22 cellular contexts compared by ENCODE assay signal in the genomic region with DNA sequence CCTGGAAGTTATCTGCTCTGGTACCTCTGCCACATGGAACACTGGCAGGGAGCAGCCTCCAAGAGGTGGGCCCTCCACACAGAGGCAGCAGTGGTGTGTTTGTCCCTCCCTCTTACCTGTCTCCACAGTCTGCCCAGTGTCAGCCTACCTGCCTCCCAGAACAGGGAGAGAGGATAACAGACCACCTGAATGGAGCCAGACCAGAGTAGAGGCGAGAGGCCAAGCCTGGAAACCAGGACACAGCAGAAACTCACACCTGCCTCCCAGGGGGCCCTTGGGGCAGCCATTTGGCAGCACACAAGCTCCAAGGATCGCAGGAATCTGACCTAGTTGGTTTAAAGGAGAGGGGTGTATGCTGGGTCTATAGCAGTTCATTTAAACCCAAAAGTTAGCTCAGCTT.
"Had no signal": no experiment of that assay in that cellular context is flagged by ENCODE, and none has a peak within 500 bp of the region (broad histone marks: within the 10 kb centered on the region; RNA-seq: fewer than 3 reads in every experiment).

No MANE protein-coding gene starts in this region.

- H3K9me3 Mint-ChIP-seq: activated CD8-positive, alpha-beta T cell treated with anti-CD3 and anti-CD28 coated beads for 36 hours; activated naive CD4-positive, alpha-beta T cell treated with anti-CD3 and anti-CD28 coated beads, Interleukin-2, amount 10 ng/mL, durations not matched to agents 7 days and 5 days; activated naive CD8-positive, alpha-beta T cell treated with anti-CD3 and anti-CD28 coated beads for 36 hours; activated T-cell treated with anti-CD3 and anti-CD28 coated beads, Interleukin-2, amount 50 U/mL, for 72 hours; activated T-helper 2 cell treated with anti-CD3 and anti-CD28 coated beads, Interferon-gamma antibody, Interleukin-2, Interleukin-4, amounts not matched to agents 10 μg/mL and 5 μg/mL and 100 μg/mL, durations not matched to agents 14 hours and 24 hours and 36 hours had no signal

- DNase-seq: activated CD4-positive, CD25-positive, alpha-beta regulatory T cell; activated CD8-positive, alpha-beta memory T cell treated with anti-CD3 and anti-CD28 coated beads, Interleukin-2, amount 50 U/mL, for 4 hours; activated CD8-positive, alpha-beta T cell treated with anti-CD3 and anti-CD28 coated beads for 36 hours; activated gamma-delta T cell treated with Interleukin-2 at 50 U/mL for 16 hours; activated naive CD4-positive, alpha-beta T cell treated with anti-CD3 and anti-CD28 coated beads, Interleukin-2, amount 10 ng/mL, durations not matched to agents 7 days and 5 days; activated naive CD8-positive, alpha-beta T cell treated with anti-CD3 and anti-CD28 coated beads for 36 hours; activated T-cell treated with anti-CD3 and anti-CD28 coated beads, Interleukin-2, amount 50 U/mL, for 72 hours; central memory CD4-positive, alpha-beta T cell; KG1; NCI-H1048; NCI-H146; NCI-H187 treated with DMSO at 0.1 percent for 48 hours; NCI-H2081 treated with DMSO at 0.1 percent for 48 hours; NCI-H2227 treated with DMSO at 0.1 percent for 48 hours; NCI-H446 treated with DMSO at 0.1 percent for 48 hours; NCI-H524 treated with DMSO at 0.1 percent for 48 hours; NCI-H82; SK-N-SH; T-helper 1 cell had no signal

- H3K9ac ChIP-seq: SK-N-SH had no signal

- ATAC-seq: activated CD8-positive, alpha-beta T cell treated with anti-CD3 and anti-CD28 coated beads for 36 hours; activated T-cell treated with anti-CD3 and anti-CD28 coated beads, Interleukin-2, amount 50 U/mL, for 72 hours; Right ventricle myocardium inferior had no signal

- H3K27ac Mint-ChIP-seq: activated CD8-positive, alpha-beta T cell treated with anti-CD3 and anti-CD28 coated beads for 36 hours; activated naive CD4-positive, alpha-beta T cell treated with anti-CD3 and anti-CD28 coated beads, Interleukin-2, amount 10 ng/mL, durations not matched to agents 7 days and 5 days; activated naive CD8-positive, alpha-beta T cell treated with anti-CD3 and anti-CD28 coated beads for 36 hours; activated T-cell treated with anti-CD3 and anti-CD28 coated beads, Interleukin-2, amount 50 U/mL, for 72 hours; activated T-helper 2 cell treated with anti-CD3 and anti-CD28 coated beads, Interferon-gamma antibody, Interleukin-2, Interleukin-4, amounts not matched to agents 10 μg/mL and 5 μg/mL and 100 μg/mL, durations not matched to agents 14 hours and 24 hours and 36 hours had no signal

- H3K4me2 ChIP-seq: SK-N-SH had no signal

- H3K4me1 Mint-ChIP-seq: activated naive CD4-positive, alpha-beta T cell treated with anti-CD3 and anti-CD28 coated beads, Interleukin-2, amount 10 ng/mL, durations not matched to agents 7 days and 5 days; activated naive CD8-positive, alpha-beta T cell treated with anti-CD3 and anti-CD28 coated beads for 36 hours had no signal

- H3K27ac ChIP-seq: VCaP had no signal

- H3K4me3 Mint-ChIP-seq: activated CD8-positive, alpha-beta T cell treated with anti-CD3 and anti-CD28 coated beads for 36 hours; activated naive CD4-positive, alpha-beta T cell treated with anti-CD3 and anti-CD28 coated beads, Interleukin-2, amount 10 ng/mL, durations not matched to agents 7 days and 5 days; activated naive CD8-positive, alpha-beta T cell treated with anti-CD3 and anti-CD28 coated beads for 36 hours; activated T-cell treated with anti-CD3 and anti-CD28 coated beads, Interleukin-2, amount 50 U/mL, for 72 hours had no signal

- H3K36me3 Mint-ChIP-seq: activated naive CD4-positive, alpha-beta T cell treated with anti-CD3 and anti-CD28 coated beads, Interleukin-2, amount 10 ng/mL, durations not matched to agents 7 days and 5 days; activated naive CD8-positive, alpha-beta T cell treated with anti-CD3 and anti-CD28 coated beads for 36 hours had no signal
